17 cellular contexts compared by ENCODE assay signal in the genomic region with DNA sequence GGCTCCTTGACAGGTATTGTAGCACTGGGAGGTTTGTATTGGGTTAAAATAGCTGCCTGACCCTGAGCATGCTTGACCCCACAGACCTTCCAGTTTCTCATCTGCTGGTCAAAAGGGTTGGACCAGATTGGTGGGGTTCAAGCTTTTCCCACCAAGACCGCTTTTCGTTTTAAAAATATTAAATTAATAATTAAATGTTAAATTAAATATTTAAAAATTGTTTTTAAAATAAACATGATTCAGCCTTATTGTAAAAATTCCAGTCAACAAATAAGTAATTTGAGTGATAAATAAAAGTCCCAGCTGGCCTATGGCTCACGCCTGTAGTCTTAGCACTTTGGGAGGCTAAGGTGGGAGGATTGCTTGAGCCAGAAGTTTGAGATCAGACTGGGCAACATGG. TPM values are rescaled to one million over a fixed set of nuclear protein-coding genes. Genes with fewer than 3 reads are reported as not detected.
DNase-seq lines count a peak whose midpoint lies in the region; ATAC-seq lines count a peak whose summit lies in the region.
"Had no signal": no experiment of that assay in that cellular context is flagged by ENCODE, and none has a peak within 500 bp of the region (broad histone marks: within the 10 kb centered on the region; RNA-seq: fewer than 3 reads in every experiment).

No MANE protein-coding gene starts in this region.

- H3K9me3 ChIP-seq in CD4-positive, CD25-positive, alpha-beta regulatory T cell (ENCODE audit: control insufficient read depth in 2 of 2, low read length in 2 of 2), result no peaks in the 10 kb centered on the region
- H3K9me3 ChIP-seq in neuronal stem cell (replicated peaks in 1 of 2; ENCODE audit: control insufficient read depth in 2 of 2, insufficient read depth in 1 of 2, low read depth in 1 of 2, low read length in 2 of 2), result peaks cover 0 to 4% of the 10 kb centered on the region in 2 donors
- H3K9me3 ChIP-seq: A549 had no signal

- no peak overlapping the region for H3K4me3 ChIP-seq in CD4-positive, CD25-positive, alpha-beta regulatory T cell (ENCODE audit: low read depth, low read length)
- H3K4me3 ChIP-seq in neuronal stem cell (ENCODE audit: low read length in 2 of 2), result no peak overlapping the region
- H3K4me3 ChIP-seq: A549 had no signal

- H2BK12ac ChIP-seq in neuronal stem cell (ENCODE audit: low read length), result no peak overlapping the region

- no peaks in the 10 kb centered on the region for H3K9me3 Mint-ChIP-seq in activated naive CD8-positive, alpha-beta T cell treated with anti-CD3 and anti-CD28 coated beads for 36 hours
- no peaks in the 10 kb centered on the region for H3K9me3 Mint-ChIP-seq in activated naive CD8-positive, alpha-beta T cell treated with anti-CD3 and anti-CD28 coated beads, Interleukin-2, amount 50 U/mL, for 24 hours
- H3K9me3 Mint-ChIP-seq in CD4-positive, CD25-positive, alpha-beta regulatory T cell, result peaks cover 0 to 3% (median 0%) of the 10 kb centered on the region in 7 donors
- H3K9me3 Mint-ChIP-seq in dendritic cell treated with granulocyte-macrophage colony-stimulating factor and Interleukin-4, amounts not matched to agents 40 ng/mL and 50 ng/mL, for 4 days, result no peaks in the 10 kb centered on the region
- no peaks in the 10 kb centered on the region for H3K9me3 Mint-ChIP-seq in stimulated activated effector memory CD8-positive, alpha-beta T cell treated with anti-CD3 and anti-CD28 coated beads, Interleukin-12 subunit alpha, Interleukin-12 subunit beta, amount 100 ng/mL, for 72 hours
- H3K9me3 Mint-ChIP-seq: H9 had no signal

- intact Hi-C loops in dendritic cell treated with granulocyte-macrophage colony-stimulating factor and Interleukin-4, amounts not matched to agents 40 ng/mL and 50 ng/mL, for 4 days (cut with micrococcal nuclease), result no loop called here

- H3K4me3 Mint-ChIP-seq in activated naive CD8-positive, alpha-beta T cell treated with anti-CD3 and anti-CD28 coated beads for 36 hours, result no peak overlapping the region
- H3K4me3 Mint-ChIP-seq in activated naive CD8-positive, alpha-beta T cell treated with anti-CD3 and anti-CD28 coated beads, Interleukin-2, amount 50 U/mL, for 24 hours, result no peak overlapping the region
- no peak overlapping the region for H3K4me3 Mint-ChIP-seq in CD4-positive, CD25-positive, alpha-beta regulatory T cell
- no peak overlapping the region for H3K4me3 Mint-ChIP-seq in dendritic cell treated with granulocyte-macrophage colony-stimulating factor and Interleukin-4, amounts not matched to agents 40 ng/mL and 50 ng/mL, for 4 days
- no peak overlapping the region for H3K4me3 Mint-ChIP-seq in stimulated activated effector memory CD8-positive, alpha-beta T cell treated with anti-CD3 and anti-CD28 coated beads, Interleukin-12 subunit alpha, Interleukin-12 subunit beta, amount 100 ng/mL, for 72 hours
- H3K4me3 Mint-ChIP-seq: CD4-positive, alpha-beta memory T cell; H9 had no signal

- peak overlapping the region; percentile 62 for H3K27ac Mint-ChIP-seq in activated naive CD8-positive, alpha-beta T cell treated with anti-CD3 and anti-CD28 coated beads for 36 hours
- no peak overlapping the region for H3K27ac Mint-ChIP-seq in activated naive CD8-positive, alpha-beta T cell treated with anti-CD3 and anti-CD28 coated beads, Interleukin-2, amount 50 U/mL, for 24 hours
- H3K27ac Mint-ChIP-seq in CD4-positive, CD25-positive, alpha-beta regulatory T cell, result peak overlapping the region in 2 of 3 donors; percentile 81 to 84
- peak overlapping the region; percentile 64 for H3K27ac Mint-ChIP-seq in dendritic cell treated with granulocyte-macrophage colony-stimulating factor and Interleukin-4, amounts not matched to agents 40 ng/mL and 50 ng/mL, for 4 days
- peak overlapping the region; percentile 87 for H3K27ac Mint-ChIP-seq in stimulated activated effector memory CD8-positive, alpha-beta T cell treated with anti-CD3 and anti-CD28 coated beads, Interleukin-12 subunit alpha, Interleukin-12 subunit beta, amount 100 ng/mL, for 72 hours

- peaks cover 33% of the 10 kb centered on the region for H3K36me3 Mint-ChIP-seq in activated naive CD8-positive, alpha-beta T cell treated with anti-CD3 and anti-CD28 coated beads for 36 hours
- H3K36me3 Mint-ChIP-seq in activated naive CD8-positive, alpha-beta T cell treated with anti-CD3 and anti-CD28 coated beads, Interleukin-2, amount 50 U/mL, for 24 hours (ENCODE audit: low read depth), result peaks cover 44% of the 10 kb centered on the region
- H3K36me3 Mint-ChIP-seq in CD4-positive, CD25-positive, alpha-beta regulatory T cell, result peaks cover 48% of the 10 kb centered on the region
- peaks cover 100% of the 10 kb centered on the region for H3K36me3 Mint-ChIP-seq in dendritic cell treated with granulocyte-macrophage colony-stimulating factor and Interleukin-4, amounts not matched to agents 40 ng/mL and 50 ng/mL, for 4 days (ENCODE audit: low read depth)
- H3K36me3 Mint-ChIP-seq in stimulated activated effector memory CD8-positive, alpha-beta T cell treated with anti-CD3 and anti-CD28 coated beads, Interleukin-12 subunit alpha, Interleukin-12 subunit beta, amount 100 ng/mL, for 72 hours, result peaks cover 79% of the 10 kb centered on the region

- H2BK15ac ChIP-seq in neuronal stem cell (ENCODE audit: low read length), result no peak overlapping the region

- no peak overlapping the region for H2AK5ac ChIP-seq in neuronal stem cell (ENCODE audit: low read depth, low read length)

- H3K4me2 ChIP-seq in neuronal stem cell (ENCODE audit: insufficient read depth, low read length, poor library complexity, severe bottlenecking), result no peak overlapping the region
- H3K4me2 ChIP-seq: A549 had no signal

- H3K36me3 ChIP-seq in CD4-positive, CD25-positive, alpha-beta regulatory T cell (ENCODE audit: control insufficient read depth, insufficient read depth, low read length), result peaks cover 59% of the 10 kb centered on the region
- peaks cover 11 to 30% of the 10 kb centered on the region in 2 donors for H3K36me3 ChIP-seq in neuronal stem cell (replicated peaks in 1 of 2; ENCODE audit: control insufficient read depth in 2 of 2, insufficient read depth in 2 of 2, low read length in 2 of 2)

- no peak for ATAC-seq in activated naive CD8-positive, alpha-beta T cell treated with anti-CD3 and anti-CD28 coated beads, Interleukin-2, amount 50 U/mL, for 24 hours
- no peak for ATAC-seq in CD4-positive, CD25-positive, alpha-beta regulatory T cell (ENCODE audit: low read depth in 2 of 2)
- ATAC-seq in stimulated activated effector memory CD8-positive, alpha-beta T cell treated with anti-CD3 and anti-CD28 coated beads, Interleukin-12 subunit alpha, Interleukin-12 subunit beta, amount 100 ng/mL, for 72 hours, result no peak
- ATAC-seq: A549 had no signal

- no peaks in the 10 kb centered on the region for H3K27me3 ChIP-seq in CD4-positive, CD25-positive, alpha-beta regulatory T cell (ENCODE audit: control insufficient read depth, insufficient read depth, low read length)
- H3K27me3 ChIP-seq in neuronal stem cell (ENCODE audit: control insufficient read depth in 3 of 3, insufficient read depth in 3 of 3, low read depth in 1 of 3, low read length in 3 of 3), result no peaks in the 10 kb centered on the region

- H3K9ac ChIP-seq in neuronal stem cell (ENCODE audit: low read depth, low read length, poor library complexity), result no peak overlapping the region

- H3K27me3 Mint-ChIP-seq in activated naive CD8-positive, alpha-beta T cell treated with anti-CD3 and anti-CD28 coated beads for 36 hours, result no peaks in the 10 kb centered on the region
- H3K27me3 Mint-ChIP-seq in activated naive CD8-positive, alpha-beta T cell treated with anti-CD3 and anti-CD28 coated beads, Interleukin-2, amount 50 U/mL, for 24 hours, result no peaks in the 10 kb centered on the region
- H3K27me3 Mint-ChIP-seq in CD4-positive, CD25-positive, alpha-beta regulatory T cell, result no peaks in the 10 kb centered on the region
- no peaks in the 10 kb centered on the region for H3K27me3 Mint-ChIP-seq in dendritic cell treated with granulocyte-macrophage colony-stimulating factor and Interleukin-4, amounts not matched to agents 40 ng/mL and 50 ng/mL, for 4 days
- H3K27me3 Mint-ChIP-seq: CD4-positive, alpha-beta memory T cell had no signal

- WGBS in neuronal stem cell (ENCODE audit: extremely low coverage in 2 of 2, insufficient read length in 2 of 2, insufficient replicate concordance in 1 of 2), 2 donors, result no CpG with 5 or more reads among the region's 3 CpGs

- no peak overlapping the region for H2AFZ ChIP-seq in neuronal stem cell (ENCODE audit: low read length)

- no peak overlapping the region for H3K23ac ChIP-seq in neuronal stem cell (ENCODE audit: low read depth, low read length, poor library complexity)

- no peak overlapping the region for H4K91ac ChIP-seq in neuronal stem cell (ENCODE audit: low read depth, low read length, poor library complexity)

- no peak overlapping the region for H3K27ac ChIP-seq in CD4-positive, CD25-positive, alpha-beta regulatory T cell (ENCODE audit: insufficient read depth, low read length, poor library complexity, severe bottlenecking)
- no peak overlapping the region for H3K27ac ChIP-seq in neuronal stem cell (replicated peaks; ENCODE audit: low read length)
- H3K27ac ChIP-seq: 22Rv1, A549 had no signal

- H4K8ac ChIP-seq in neuronal stem cell (ENCODE audit: low read depth, low read length), result no peak overlapping the region

- no peak overlapping the region for H2BK5ac ChIP-seq in neuronal stem cell (ENCODE audit: low read length)

- no peak for DNase-seq in activated naive CD8-positive, alpha-beta T cell treated with anti-CD3 and anti-CD28 coated beads for 36 hours
- no peak for DNase-seq in activated naive CD8-positive, alpha-beta T cell treated with anti-CD3 and anti-CD28 coated beads, Interleukin-2, amount 50 U/mL, for 24 hours
- DNase-seq in CD4-positive, CD25-positive, alpha-beta regulatory T cell, result no peak
- no peak for DNase-seq in stimulated activated effector memory CD8-positive, alpha-beta T cell treated with anti-CD3 and anti-CD28 coated beads, Interleukin-12 subunit alpha, Interleukin-12 subunit beta, amount 100 ng/mL, for 72 hours (ENCODE audit: low spot score in 2 of 2)
- DNase-seq in activated CD4-positive, alpha-beta T cell treated with anti-CD3 and anti-CD28 coated beads, Interleukin-2, amount 50 U/mL, for 1 hour, result no peak
- DNase-seq in stimulated activated CD4-positive, alpha-beta T cell treated with anti-CD3 and anti-CD28 coated beads, Interleukin-2, amount 100 ng/mL, for 48 hours, result no peak
- DNase-seq in neuronal stem cell (ENCODE audit: low spot score), result no peak
- DNase-seq: AML-193; C1 segment of cervical spinal cord; CD4-positive, alpha-beta memory T cell; DMS79 treated with DMSO at 0.1 percent for 48 hours; GF-D8; H9; IMR-90 had no signal

- no peak overlapping the region for H3K14ac ChIP-seq in neuronal stem cell (ENCODE audit: low read length)

- H2BK120ac ChIP-seq in neuronal stem cell (ENCODE audit: low read depth, low read length), result no peak overlapping the region

- peaks cover 19% of the 10 kb centered on the region for H3K4me1 Mint-ChIP-seq in activated naive CD8-positive, alpha-beta T cell treated with anti-CD3 and anti-CD28 coated beads for 36 hours
- H3K4me1 Mint-ChIP-seq in activated naive CD8-positive, alpha-beta T cell treated with anti-CD3 and anti-CD28 coated beads, Interleukin-2, amount 50 U/mL, for 24 hours, result peaks cover 19% of the 10 kb centered on the region
- H3K4me1 Mint-ChIP-seq in CD4-positive, CD25-positive, alpha-beta regulatory T cell, result peaks cover under 1 to 48% (median 38%) of the 10 kb centered on the region in 4 donors
- peaks cover 73% of the 10 kb centered on the region for H3K4me1 Mint-ChIP-seq in dendritic cell treated with granulocyte-macrophage colony-stimulating factor and Interleukin-4, amounts not matched to agents 40 ng/mL and 50 ng/mL, for 4 days (ENCODE audit: low read depth)
- H3K4me1 Mint-ChIP-seq in stimulated activated effector memory CD8-positive, alpha-beta T cell treated with anti-CD3 and anti-CD28 coated beads, Interleukin-12 subunit alpha, Interleukin-12 subunit beta, amount 100 ng/mL, for 72 hours, result peaks cover 33% of the 10 kb centered on the region

- no peak overlapping the region for H3K18ac ChIP-seq in neuronal stem cell (ENCODE audit: low read length)

- no peak overlapping the region for H3K4ac ChIP-seq in neuronal stem cell (ENCODE audit: low read length)

- no peaks in the 10 kb centered on the region for H3K79me1 ChIP-seq in neuronal stem cell (ENCODE audit: low read depth, low read length)

- H3K4me1 ChIP-seq in CD4-positive, CD25-positive, alpha-beta regulatory T cell (ENCODE audit: control insufficient read depth, insufficient read depth, low read length, poor library complexity, severe bottlenecking), result peaks cover 24% of the 10 kb centered on the region
- peaks cover 5 to 16% of the 10 kb centered on the region in 2 donors for H3K4me1 ChIP-seq in neuronal stem cell (ENCODE audit: control insufficient read depth in 2 of 2, insufficient read depth in 1 of 2, low read depth in 1 of 2, low read length in 2 of 2)

RNA-seq across cellular contexts. Expression of a gene that starts 11.1 kb away (rescaled TPM):
- total RNA-seq in activated naive CD8-positive, alpha-beta T cell treated with anti-CD3 and anti-CD28 coated beads for 36 hours, result 10 to 100 TPM; 55.0 to 56.6 TPM
- 65.0 TPM for total RNA-seq in CD4-positive, CD25-positive, alpha-beta regulatory T cell
- 10 to 100 TPM; 14.5 to 18.3 (median 16.6) TPM for polyA plus RNA-seq in CD4-positive, CD25-positive, alpha-beta regulatory T cell
- 12.6 TPM for polyA plus RNA-seq in neuronal stem cell (2013, experiment 1 of 2)
- polyA plus RNA-seq in neuronal stem cell (2013, experiment 2 of 2), result 12.6 TPM

RNA-seq across cellular contexts. Expression of a gene that starts 36.6 kb away (rescaled TPM):
- total RNA-seq in activated naive CD8-positive, alpha-beta T cell treated with anti-CD3 and anti-CD28 coated beads for 36 hours, result 10 to 100 TPM; 41.2 to 42.3 TPM
- 36.4 TPM for total RNA-seq in CD4-positive, CD25-positive, alpha-beta regulatory T cell
- polyA plus RNA-seq in CD4-positive, CD25-positive, alpha-beta regulatory T cell, result 10 to 100 TPM; 22.0 to 30.8 (median 27.0) TPM
- 56.7 TPM for polyA plus RNA-seq in neuronal stem cell (2013, experiment 1 of 2)
- polyA plus RNA-seq in neuronal stem cell (2013, experiment 2 of 2), result 57.6 TPM
